1 cellular context compared by ENCODE assay signal in the genomic region with DNA sequence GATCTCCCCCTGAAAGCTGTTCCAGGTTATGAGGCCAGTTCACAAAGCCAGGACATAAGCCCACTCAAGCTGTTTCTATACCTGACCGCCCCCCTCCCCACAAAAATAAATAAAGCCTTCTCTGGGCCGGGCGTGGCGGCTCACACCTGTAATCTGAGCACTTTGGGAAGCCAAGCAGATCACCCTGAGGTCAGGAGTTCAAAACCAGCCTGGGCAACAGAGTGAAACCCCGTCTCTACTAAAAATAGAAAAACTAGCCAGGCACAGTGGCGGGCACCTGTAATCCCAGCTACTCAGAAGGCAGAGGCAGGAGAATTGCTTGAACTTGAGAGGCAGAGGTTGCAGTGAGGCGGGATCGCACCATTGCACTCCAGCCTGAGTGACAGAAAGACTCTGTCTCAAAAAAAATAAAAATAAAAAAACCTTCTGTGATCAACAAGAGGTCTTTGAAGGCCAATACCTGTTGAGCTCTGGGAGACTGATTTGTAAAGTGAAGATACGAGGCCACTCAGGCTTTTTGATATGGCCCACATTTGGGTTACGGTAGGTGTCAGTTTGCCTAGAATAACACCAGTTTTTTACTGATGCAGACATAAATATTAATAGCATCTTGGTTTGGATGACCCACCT.
TF ChIP-seq lines count a peak whose summit lies in the region.

No MANE protein-coding gene starts in this region.

TF ChIP-seq in HCT116, 20 proteins besides CTCF, POLR2A, EP300 and RAD21:
- TF ChIP-seq ELF1 (IDR thresholded peaks at IDR 0.05; ENCODE audit: borderline replicate concordance, low read depth) (no peak), TCF7L2 (IDR thresholded peaks at IDR 0.05; ENCODE audit: borderline replicate concordance, extremely low read depth, insufficient read depth, insufficient read length) (no peak), SIN3A (IDR thresholded peaks at IDR 0.05; ENCODE audit: low read depth) (no peak), ZFX (IDR thresholded peaks at IDR 0.05) (no peak), YY1 (IDR thresholded peaks at IDR 0.05; ENCODE audit: extremely low read depth, insufficient replicate concordance, low read depth, low read length) (no peak), POLR2AphosphoS5 (IDR thresholded peaks at IDR 0.05; ENCODE audit: low read depth, low read length) (no peak), SP1 (IDR thresholded peaks at IDR 0.05; ENCODE audit: low read depth) (no peak), CBX3 (IDR thresholded peaks at IDR 0.05; ENCODE audit: low read depth) (no peak), FOSL1 (IDR thresholded peaks at IDR 0.05; ENCODE audit: low read depth) (no peak), ZNF274 (IDR thresholded peaks at IDR 0.05; ENCODE audit: low read depth, low read length) (no peak), EZH2 (IDR thresholded peaks at IDR 0.05) (no peak), CEBPB (IDR thresholded peaks at IDR 0.05; ENCODE audit: low read depth) (no peak)
- TF ChIP-seq, protein P1, sequence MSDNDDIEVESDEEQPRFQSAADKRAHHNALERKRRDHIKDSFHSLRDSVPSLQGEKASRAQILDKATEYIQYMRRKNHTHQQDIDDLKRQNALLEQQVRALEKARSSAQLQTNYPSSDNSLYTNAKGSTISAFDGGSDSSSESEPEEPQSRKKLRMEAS (IDR thresholded peaks at IDR 0.05), result no peak
